ENCODE assay signal across 8 cellular contexts in genomic region chr10:80460399-80461207, GRCh38. TPM values are rescaled to one million over a fixed set of nuclear protein-coding genes. Genes with fewer than 3 reads are reported as not detected.
DNase-seq lines count a peak whose midpoint lies in the region; ATAC-seq and TF ChIP-seq lines count a peak whose summit lies in the region.

No MANE protein-coding gene starts in this region.

- H2AFZ ChIP-seq in neural progenitor cell (replicated peaks): no peak overlapping the region

- H3K4me3 ChIP-seq in fibroblast of pulmonary artery (replicated peaks; ENCODE audit: low read depth, low read length): no peak overlapping the region
- H3K4me3 ChIP-seq in neural progenitor cell: no peak overlapping the region

- peaks cover 67% of the 10 kb centered on the region for H4K20me1 ChIP-seq in neural progenitor cell (ENCODE audit: low read depth)

- H3K27me3 Mint-ChIP-seq in stimulated activated naive CD8-positive, alpha-beta T cell treated with anti-CD3 and anti-CD28 coated beads, Interleukin-15, Interleukin-2, amounts not matched to agents 100 ng/mL and 50 ng/mL, for 24 hours: no peaks in the 10 kb centered on the region
- H3K27me3 Mint-ChIP-seq in T-cell (no peaks in the 10 kb centered on the region), neural progenitor cell (ENCODE audit: insufficient read depth, low read depth) (peaks cover 9% of the 10 kb centered on the region)

- no peak for ATAC-seq in stimulated activated naive CD8-positive, alpha-beta T cell treated with anti-CD3 and anti-CD28 coated beads, Interleukin-15, Interleukin-2, amounts not matched to agents 100 U/mL and 50 U/mL, for 24 hours
- no peak for ATAC-seq in T-cell (replicated peaks in 1 of 4)
- no peak for ATAC-seq in HG03039 (IDR thresholded peaks at IDR 0.05; ENCODE audit: unreplicated experiment)

- peaks cover 40% of the 10 kb centered on the region for H3F3A ChIP-seq in neural progenitor cell (ENCODE audit: low read depth)

- no peaks in the 10 kb centered on the region for H3K9me3 Mint-ChIP-seq in stimulated activated naive CD8-positive, alpha-beta T cell treated with anti-CD3 and anti-CD28 coated beads, Interleukin-15, Interleukin-2, amounts not matched to agents 100 ng/mL and 50 ng/mL, for 24 hours
- H3K9me3 Mint-ChIP-seq in T-cell (no peaks in the 10 kb centered on the region), neural progenitor cell (no peaks in the 10 kb centered on the region)

- H3K27ac Mint-ChIP-seq in stimulated activated naive CD8-positive, alpha-beta T cell treated with anti-CD3 and anti-CD28 coated beads, Interleukin-15, Interleukin-2, amounts not matched to agents 100 ng/mL and 50 ng/mL, for 24 hours: peak overlapping the region; percentile 89
- H3K27ac Mint-ChIP-seq in T-cell (peak overlapping the region; percentile 95 to 99), neural progenitor cell (peak overlapping the region; percentile 83)

- peak overlapping the region; percentile 40 for H3K27ac ChIP-seq in neural progenitor cell

- no peak for DNase-seq in stimulated activated naive CD8-positive, alpha-beta T cell treated with anti-CD3 and anti-CD28 coated beads, Interleukin-15, Interleukin-2, amounts not matched to agents 100 U/mL and 50 U/mL, for 24 hours
- DNase-seq in T-cell: no peak
- peak; percentile 61 for DNase-seq in fibroblast of pulmonary artery (ENCODE audit: low read depth)
- DNase-seq in neural progenitor cell (ENCODE audit: low spot score): peak; percentile 39
- DNase-seq in stimulated activated CD4-positive, alpha-beta T cell treated with anti-CD3 and anti-CD28 coated beads, Interleukin-2, amount 100 ng/mL, for 48 hours: no peak
- DNase-seq in DMS114 treated with DMSO at 0.1 percent for 48 hours (lab: John Stamatoyannopoulos, UW; ENCODE audit: unreplicated experiment): no peak

- no peaks in the 10 kb centered on the region for H3K36me3 ChIP-seq in neural progenitor cell

- H3K36me3 Mint-ChIP-seq in stimulated activated naive CD8-positive, alpha-beta T cell treated with anti-CD3 and anti-CD28 coated beads, Interleukin-15, Interleukin-2, amounts not matched to agents 100 ng/mL and 50 ng/mL, for 24 hours (ENCODE audit: low read depth): peaks cover 15% of the 10 kb centered on the region
- H3K36me3 Mint-ChIP-seq in T-cell (peaks cover 32% of the 10 kb centered on the region), neural progenitor cell (no peaks in the 10 kb centered on the region)

- H3K4me3 Mint-ChIP-seq in stimulated activated naive CD8-positive, alpha-beta T cell treated with anti-CD3 and anti-CD28 coated beads, Interleukin-15, Interleukin-2, amounts not matched to agents 100 ng/mL and 50 ng/mL, for 24 hours: peak overlapping the region; percentile 65
- H3K4me3 Mint-ChIP-seq in T-cell: peak overlapping the region in 2 of 3 donors; percentile 98 to 99
- peak overlapping the region; percentile 11 for H3K4me3 Mint-ChIP-seq in neural progenitor cell

- peaks cover 83% of the 10 kb centered on the region for H3K4me1 ChIP-seq in neural progenitor cell

- peaks cover 100% of the 10 kb centered on the region for H3K4me1 Mint-ChIP-seq in stimulated activated naive CD8-positive, alpha-beta T cell treated with anti-CD3 and anti-CD28 coated beads, Interleukin-15, Interleukin-2, amounts not matched to agents 100 ng/mL and 50 ng/mL, for 24 hours (ENCODE audit: low read depth)
- H3K4me1 Mint-ChIP-seq in T-cell: peaks cover 97 to 100% (median 100%) of the 10 kb centered on the region in 3 donors
- H3K4me1 Mint-ChIP-seq in neural progenitor cell: peaks cover 89% of the 10 kb centered on the region

- CTCF ChIA-PET in T-cell (lab: Charles Lee): interaction anchor here (0.6 to 6.6 kb wide), 7 partner anchors 13 to 44 kb away, joined by 3 to 56 read pairs (median 5); no protein-coding TSS in a partner anchor

- H3K27me3 ChIP-seq in neural progenitor cell: no peaks in the 10 kb centered on the region

- peaks cover 97% of the 10 kb centered on the region for H3K79me2 ChIP-seq in neural progenitor cell (ENCODE audit: low read depth)

- TF ChIP-seq CTCF in fibroblast of pulmonary artery (IDR thresholded peaks at IDR 0.05; ENCODE audit: low read length, missing control alignments) (no peak), neural progenitor cell (IDR thresholded peaks at IDR 0.05) (no peak)

- H3K9me3 ChIP-seq in neural progenitor cell (ENCODE audit: low read depth): no peaks in the 10 kb centered on the region

- POLR2A ChIA-PET in T-cell (lab: Charles Lee): interaction anchor here in 1 of 2 donors (0.6 to 0.7 kb wide), 2 partner anchors 26 to 54 kb away, joined by 3 to 4 read pairs; no protein-coding TSS in a partner anchor

- no peak overlapping the region for H3K9ac ChIP-seq in neural progenitor cell

- peak overlapping the region; percentile 15 for H3K4me2 ChIP-seq in neural progenitor cell

RNA-seq across cellular contexts. Expression of gene TSPAN14, which starts 6.5 kb away (rescaled TPM):
- total RNA-seq in T-cell: 100 to 1,000 TPM; 130 to 204 (median 194) TPM
- total RNA-seq in neural progenitor cell (ENCODE audit: low replicate concordance): 32.7 and 68.9 TPM in 2 replicates

RNA-seq across cellular contexts. Expression of gene PRXL2A, which starts 52.3 kb away (rescaled TPM):
- total RNA-seq in T-cell (1 to 10 TPM; 2.9 to 6.3 (median 5.2) TPM), neural progenitor cell (ENCODE audit: low replicate concordance) (81.4 and 107 TPM in 2 replicates)

Comparison
In these comparisons a context has a peak if more than half of its experiments do, and no peak if none do; other contexts are left out.
1. H3K4me3 Mint-ChIP-seq: peak in every context shown above with its lines; median percentile 98 in T-cell; 65 in stimulated activated naive CD8-positive, alpha-beta T cell treated with anti-CD3 and anti-CD28 coated beads, Interleukin-15, Interleukin-2, amounts not matched to agents 100 ng/mL and 50 ng/mL, for 24 hours; 11 in neural progenitor cell.
2. DNase-seq: peak in fibroblast of pulmonary artery (single experiment) and neural progenitor cell (single experiment); none in stimulated activated naive CD8-positive, alpha-beta T cell treated with anti-CD3 and anti-CD28 coated beads, Interleukin-15, Interleukin-2, amounts not matched to agents 100 U/mL and 50 U/mL, for 24 hours (single experiment), T-cell (0 of 34), stimulated activated CD4-positive, alpha-beta T cell treated with anti-CD3 and anti-CD28 coated beads, Interleukin-2, amount 100 ng/mL, for 48 hours (0 of 2) and DMS114 treated with DMSO at 0.1 percent for 48 hours (single experiment).
3. RNA of gene PRXL2A, which starts 52.3 kb away (total RNA-seq): 81.4 to 107 TPM in neural progenitor cell; 2.9 to 6.3 TPM in T-cell; every median in the first group is over 10 times any median in the second.
4. Peak in every context shown above with its lines, with median percentiles within 50 percentile points of each other: H3K27ac Mint-ChIP-seq.